9 cellular contexts compared by ENCODE assay signal in the genomic region with DNA sequence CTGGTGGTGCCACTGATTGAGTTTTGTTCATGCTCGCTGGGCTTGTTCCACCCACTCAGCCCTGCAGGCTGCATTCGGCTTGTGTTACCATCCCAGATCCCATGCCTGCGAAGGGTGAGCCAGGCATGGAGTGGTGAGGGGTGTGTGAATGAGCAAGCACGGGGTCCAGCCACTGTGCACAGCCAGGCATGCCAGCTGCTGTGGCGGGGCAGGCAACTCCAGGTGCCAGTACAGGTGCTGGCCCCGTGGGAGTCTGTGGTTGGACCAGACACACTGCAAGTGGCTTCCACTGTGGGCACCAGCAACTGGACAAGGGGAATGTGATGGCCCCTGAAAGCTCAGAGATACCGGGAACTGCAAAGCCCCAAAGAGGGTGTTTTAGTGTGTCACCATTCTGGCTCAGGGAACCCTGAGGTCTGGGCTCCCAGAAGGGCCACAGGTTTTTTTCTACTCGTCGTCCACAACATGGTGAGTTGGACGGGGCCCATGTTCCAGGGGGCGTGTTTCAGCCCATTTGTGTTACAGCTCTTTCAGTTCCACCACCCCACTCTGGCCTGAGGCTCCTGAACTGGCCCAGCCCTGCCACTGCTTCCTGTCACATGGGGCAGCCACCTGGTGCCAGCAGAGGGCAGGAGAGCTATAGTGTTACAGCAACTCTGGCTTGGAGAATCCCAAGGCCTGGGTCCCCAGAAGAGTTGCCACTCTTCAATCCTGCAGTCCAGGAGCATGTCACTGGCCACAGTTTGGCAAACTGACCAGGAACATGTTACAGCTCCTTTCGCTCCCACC.
A peak's percentile ranks its signal among the peaks of the same experiment; 100 is the strongest.
DNase-seq lines count a peak whose midpoint lies in the region; ATAC-seq and TF ChIP-seq lines count a peak whose summit lies in the region.
"Had no signal": no experiment of that assay in that cellular context is flagged by ENCODE, and none has a peak within 500 bp of the region (broad histone marks: within the 10 kb centered on the region; RNA-seq: fewer than 3 reads in every experiment).

No MANE protein-coding gene starts in this region.

- no peak for TF ChIP-seq CTCF in right atrium auricular region (IDR thresholded peaks at IDR 0.05)
- TF ChIP-seq CTCF in upper lobe of right lung (IDR thresholded peaks at IDR 0.05) = no peak
- no peak for TF ChIP-seq CTCF in psoas muscle (IDR thresholded peaks at IDR 0.05)

- DNase-seq in Right ventricle myocardium inferior (ENCODE audit: missing footprints) = peak; percentile 37
- no peak for DNase-seq in right atrium auricular region (ENCODE audit: low spot score)
- DNase-seq in NCI-H748 (lab: John Stamatoyannopoulos, UW; ENCODE audit: unreplicated experiment) = peak; percentile 63
- DNase-seq in upper lobe of right lung = no peak
- DNase-seq in KBM-7 = no peak
- DNase-seq in SW 1271 (lab: John Stamatoyannopoulos, UW) = no peak
- no peak for DNase-seq in psoas muscle

- H3K9me3 ChIP-seq in right atrium auricular region (peaks cover 0 to 5% of the 10 kb centered on the region in 2 donors), upper lobe of right lung (no peaks in the 10 kb centered on the region), psoas muscle (no peaks in the 10 kb centered on the region)

- in situ Hi-C loops in KBM-7 (cut with MboI; ENCODE audit: low pct_unique_long_range_greater_than_20kb, low sequenced_read_pairs) = no loop called here

- intact Hi-C loops in Right ventricle myocardium inferior (cut with DNase I) = no loop called here
- intact Hi-C loops in upper lobe of right lung (cut with DNase I) = no loop called here
- intact Hi-C loops in psoas muscle (cut with DNase I) = no loop called here

- H3K4me3 ChIP-seq in right atrium auricular region (no peak overlapping the region), upper lobe of right lung (no peak overlapping the region), psoas muscle (no peak overlapping the region)
- H3K4me3 ChIP-seq: SK-N-MC had no signal

- H3K27me3 ChIP-seq in right atrium auricular region = no peaks in the 10 kb centered on the region
- H3K27me3 ChIP-seq in upper lobe of right lung = no peaks in the 10 kb centered on the region
- no peaks in the 10 kb centered on the region for H3K27me3 ChIP-seq in psoas muscle (ENCODE audit: insufficient read depth in 3 of 3, low read length in 2 of 3)

- 62 to 78% (median 72%) methylated on average over 12 of the region's 12 CpGs for WGBS in psoas muscle, 3 donors

- no peaks in the 10 kb centered on the region for H3K36me3 ChIP-seq in right atrium auricular region
- H3K36me3 ChIP-seq in upper lobe of right lung = no peaks in the 10 kb centered on the region
- no peaks in the 10 kb centered on the region for H3K36me3 ChIP-seq in psoas muscle (ENCODE audit: insufficient read depth in 1 of 2, low read depth in 1 of 2)

- H3K27ac ChIP-seq in right atrium auricular region = no peak overlapping the region
- H3K27ac ChIP-seq in upper lobe of right lung = no peak overlapping the region
- H3K27ac ChIP-seq in psoas muscle = no peak overlapping the region
- H3K27ac ChIP-seq: SK-N-MC had no signal

- H3K4me1 ChIP-seq in right atrium auricular region (no peaks in the 10 kb centered on the region), upper lobe of right lung (no peaks in the 10 kb centered on the region), psoas muscle (no peaks in the 10 kb centered on the region)

- ATAC-seq in Right ventricle myocardium inferior (no peak), HG02588 (IDR thresholded peaks at IDR 0.05; ENCODE audit: unreplicated experiment) (peak; percentile 55), upper lobe of right lung (peak; percentile 22), psoas muscle (no peak)

Comparison
In these comparisons a context has a peak if more than half of its experiments do, and no peak if none do; other contexts are left out.
1. DNase-seq: peak in Right ventricle myocardium inferior (single experiment) and NCI-H748 (single experiment); none in right atrium auricular region (single experiment), upper lobe of right lung (single experiment), KBM-7 (single experiment), SW 1271 (0 of 2) and psoas muscle (0 of 2).
2. ATAC-seq: peak in HG02588 (single experiment) and upper lobe of right lung (single experiment); none in Right ventricle myocardium inferior (single experiment) and psoas muscle (0 of 4).